17 cellular contexts compared by ENCODE assay signal in genomic region chr2:216445489-216445888, GRCh38.
"Had no signal": no experiment of that assay in that cellular context is flagged by ENCODE, and none has a peak within 500 bp of the region (broad histone marks: within the 10 kb centered on the region; RNA-seq: fewer than 3 reads in every experiment).

No MANE protein-coding gene starts in this region.

- H3K4me3 ChIP-seq: esophagus squamous epithelium, lung, right atrium auricular region, skin epidermis, stomach, thoracic aorta had no signal

- H3K27ac ChIP-seq: esophagus squamous epithelium, right atrium auricular region, skin epidermis, stomach, thoracic aorta had no signal

- H3K4me3 Mint-ChIP-seq: activated naive CD8-positive, alpha-beta T cell; activated T-cell treated with anti-CD3 and anti-CD28 coated beads, Interleukin-2, amount 50 U/mL, for 4 hours; immature natural killer cell; naive B cell had no signal

- DNase-seq: activated CD4-positive, alpha-beta T cell treated with anti-CD3 and anti-CD28 coated beads, Interleukin-2, amount 50 U/mL, for 4 hours; activated CD4-positive, CD25-positive, alpha-beta regulatory T cell treated with anti-CD3 and anti-CD28 coated beads, Interleukin-2, amount 50 U/mL, for 72 hours; activated gamma-delta T cell; activated T-cell treated with anti-CD3 and anti-CD28 coated beads, Interleukin-2, amount 50 U/mL, for 4 hours; amygdala; esophagus squamous epithelium; glutamatergic neuron; immature natural killer cell; left cardiac atrium; naive B cell; stimulated activated CD4-positive, alpha-beta T cell treated with anti-CD3 and anti-CD28 coated beads, Interleukin-4, amount 100 ng/mL, for 4 hours; stomach had no signal

- H3K27me3 ChIP-seq: esophagus squamous epithelium, right atrium auricular region, stomach had no signal

- H3K27me3 Mint-ChIP-seq: activated naive CD8-positive, alpha-beta T cell; naive B cell had no signal

- H3K27ac Mint-ChIP-seq: activated naive CD8-positive, alpha-beta T cell; naive B cell had no signal

- H3K4me1 Mint-ChIP-seq: immature natural killer cell had no signal

- H3K4me1 ChIP-seq: esophagus squamous epithelium, stomach had no signal

- H3K9me3 ChIP-seq: esophagus squamous epithelium, right atrium auricular region, thoracic aorta had no signal

- ATAC-seq: activated T-cell treated with anti-CD3 and anti-CD28 coated beads, Interleukin-2, amount 50 U/mL, for 4 hours; left cardiac atrium had no signal

- H3K9me3 Mint-ChIP-seq: immature natural killer cell had no signal
